In the genomic region with DNA sequence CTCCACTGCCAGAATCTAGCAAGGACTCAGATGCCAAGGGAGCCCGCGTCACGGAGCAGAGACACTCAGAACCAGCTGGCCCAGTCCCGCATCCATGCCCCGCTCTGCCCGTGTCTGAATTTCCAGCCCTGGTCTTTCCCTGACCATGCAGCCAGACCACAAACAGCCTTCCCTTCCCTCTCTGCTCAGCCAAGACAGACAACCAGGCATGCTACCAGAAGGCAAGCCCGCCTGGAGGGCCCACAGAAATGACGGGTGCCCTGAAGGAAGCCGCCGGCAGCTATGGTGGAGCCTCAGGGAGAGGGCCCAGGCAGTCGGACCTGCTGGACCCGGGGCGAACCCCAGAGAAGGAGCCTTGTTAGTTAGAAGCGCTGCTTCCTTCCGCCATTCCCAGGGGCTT, we compare ENCODE assay signal across 28 cellular contexts. TPM values are rescaled to one million over a fixed set of nuclear protein-coding genes. Genes with fewer than 3 reads are reported as not detected.
"Had no signal": no experiment of that assay in that cellular context is flagged by ENCODE, and none has a peak within 500 bp of the region (broad histone marks: within the 10 kb centered on the region; RNA-seq: fewer than 3 reads in every experiment).

No MANE protein-coding gene starts in this region.

- H3K27me3 ChIP-seq: ascending aorta, cardiac muscle cell, colonic mucosa had no signal

- H3K4me3 ChIP-seq: adrenal gland, ascending aorta, breast epithelium, cardiac muscle cell, colonic mucosa, dorsolateral prefrontal cortex, gastrocnemius medialis had no signal

- DNase-seq: activated CD4-positive, alpha-beta memory T cell treated with anti-CD3 and anti-CD28 coated beads for 36 hours; activated CD4-positive, alpha-beta T cell treated with anti-CD3 and anti-CD28 coated beads for 36 hours; activated CD4-positive, alpha-beta T cell treated with anti-CD3 and anti-CD28 coated beads, Interleukin-2, amount 10 ng/mL, durations not matched to agents 24 days and 14 days; activated CD4-positive, CD25-positive, alpha-beta regulatory T cell; activated CD4-positive, CD25-positive, alpha-beta regulatory T cell treated with anti-CD3 and anti-CD28 coated beads, Interleukin-2, amount 50 U/mL, for 72 hours; activated effector memory CD4-positive, alpha-beta T cell treated with Interleukin-2 at 50 U/mL for 16 hours; activated naive CD4-positive, alpha-beta T cell treated with anti-CD3 and anti-CD28 coated beads for 36 hours; activated naive CD8-positive, alpha-beta T cell treated with anti-CD3 and anti-CD28 coated beads for 36 hours; activated naive CD8-positive, alpha-beta T cell treated with anti-CD3 and anti-CD28 coated beads, Interleukin-2, amount 50 U/mL, for 24 hours; activated T-cell treated with anti-CD3 and anti-CD28 coated beads, Interleukin-2, amount 50 U/mL, for 4 hours; amygdala; central memory CD4-positive, alpha-beta T cell; cerebellar nuclear complex; colonic mucosa; dorsolateral prefrontal cortex; effector memory CD4-positive, alpha-beta T cell; endodermal cell; foreskin keratinocyte; gastrocnemius medialis; glutamatergic neuron; T-helper 2 cell had no signal

- ATAC-seq: activated CD4-positive, alpha-beta T cell treated with anti-CD3 and anti-CD28 coated beads for 36 hours; activated CD8-positive, alpha-beta T cell treated with anti-CD3 and anti-CD28 coated beads, Interleukin-2, amount 10 ng/mL, durations not matched to agents 7 days and 5 days; activated naive CD8-positive, alpha-beta T cell treated with anti-CD3 and anti-CD28 coated beads, Interleukin-2, amount 50 U/mL, for 24 hours; activated T-cell treated with anti-CD3 and anti-CD28 coated beads, Interleukin-2, amount 50 U/mL, for 4 hours; activated T-helper 17 cell treated with anti-CD3 and anti-CD28 coated beads, Interleukin-2, amount 50 U/mL, for 72 hours; esophagus mucosa; foreskin keratinocyte; gastrocnemius medialis had no signal

- H3K36me3 ChIP-seq: adrenal gland, ascending aorta, breast epithelium, cardiac muscle cell, colonic mucosa, gastrocnemius medialis had no signal

- H3K9me3 ChIP-seq: adrenal gland, ascending aorta, breast epithelium, colonic mucosa, gastrocnemius medialis had no signal

- H3K4me1 ChIP-seq: adrenal gland, ascending aorta, breast epithelium, colonic mucosa, foreskin keratinocyte, gastrocnemius medialis had no signal

- H3K27ac ChIP-seq: adrenal gland, ascending aorta, breast epithelium, cardiac muscle cell, colonic mucosa, dorsolateral prefrontal cortex, foreskin keratinocyte, gastrocnemius medialis had no signal

RNA-seq across cellular contexts. Expression of gene MAL, which starts 45.1 kb away (rescaled TPM):
- total RNA-seq: ascending aorta, cardiac muscle cell, endodermal cell, foreskin keratinocyte had no signal
- polyA plus RNA-seq: cardiac muscle cell, foreskin keratinocyte had no signal
